ENCODE assay signal across 10 cellular contexts in the genomic region with DNA sequence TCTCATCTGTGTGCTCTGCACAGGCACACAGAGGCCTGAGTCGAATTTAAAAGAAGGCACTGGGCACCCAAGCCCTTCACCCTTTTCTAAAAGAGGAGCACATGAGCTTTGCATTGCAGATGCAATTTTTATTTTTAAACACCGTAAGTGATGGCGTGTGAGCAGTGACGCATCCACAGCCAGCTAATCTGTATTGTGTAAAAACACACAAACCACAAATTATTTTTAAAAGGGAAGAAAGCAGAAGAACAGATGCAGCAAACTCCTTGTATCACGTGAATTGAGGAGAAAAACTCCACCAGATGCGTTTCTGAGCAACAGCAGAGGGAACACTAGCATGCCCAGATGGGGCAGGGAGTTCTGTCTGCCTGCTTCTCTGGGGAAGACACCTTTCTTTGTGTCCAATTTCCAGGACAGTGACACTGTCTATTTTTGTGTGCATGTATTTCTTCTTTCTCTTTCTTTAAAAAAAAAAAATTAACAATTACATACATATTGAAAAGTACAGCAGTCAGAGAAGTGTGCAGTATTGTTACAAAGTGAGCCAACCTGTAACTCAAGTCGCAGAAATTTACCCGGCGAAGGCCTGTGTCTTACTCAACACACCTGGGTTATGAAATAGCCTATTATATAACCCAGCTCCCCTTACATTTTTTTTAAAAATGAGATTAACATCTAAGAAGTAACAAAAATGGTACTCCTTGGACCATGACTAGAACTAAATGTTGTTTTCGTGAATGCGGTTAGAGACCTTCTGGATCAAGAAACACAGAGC. TPM values are rescaled to one million over a fixed set of nuclear protein-coding genes. Genes with fewer than 3 reads are reported as not detected.
DNase-seq lines count a peak whose midpoint lies in the region; ATAC-seq, FAIRE-seq and TF ChIP-seq lines count a peak whose summit lies in the region.
"Had no signal": no experiment of that assay in that cellular context is flagged by ENCODE, and none has a peak within 500 bp of the region (broad histone marks: within the 10 kb centered on the region; RNA-seq: fewer than 3 reads in every experiment).

No MANE protein-coding gene starts in this region.

- intact Hi-C loops in activated naive CD4-positive, alpha-beta T cell treated with anti-CD3 and anti-CD28 coated beads for 36 hours (cut with micrococcal nuclease) = no loop called here

- CTCF ChIA-PET in WTC11 (lab: Charles Lee) = no interaction called here
- CTCF ChIA-PET in activated naive CD4-positive, alpha-beta T cell treated with anti-CD3 and anti-CD28 coated beads for 36 hours (lab: Charles Lee) = interaction anchor here (0.8 kb wide), 1 partner anchor 392 kb away, joined by 3 read pairs; no protein-coding TSS in a partner anchor

- no peaks in the 10 kb centered on the region for H3K9me3 ChIP-seq in muscle layer of colon (ENCODE audit: low read length)

- no peaks in the 10 kb centered on the region for H3K36me3 ChIP-seq in muscle layer of colon (ENCODE audit: insufficient read depth, low read length)

- peak overlapping the region; percentile 45; the same call in 1 of the 2 replicates for H3K27ac Mint-ChIP-seq in WTC11
- H3K27ac Mint-ChIP-seq in activated naive CD4-positive, alpha-beta T cell treated with anti-CD3 and anti-CD28 coated beads for 36 hours = no peak overlapping the region

- ATAC-seq in HG02884 (IDR thresholded peaks at IDR 0.05; ENCODE audit: unreplicated experiment) (peak; percentile 49), WTC11 (no peak), HG03520 (IDR thresholded peaks at IDR 0.05; ENCODE audit: unreplicated experiment) (no peak)

- H3K27me3 Mint-ChIP-seq in WTC11 (ENCODE audit: low read depth) = no peaks in the 10 kb centered on the region
- H3K27me3 Mint-ChIP-seq in activated naive CD4-positive, alpha-beta T cell treated with anti-CD3 and anti-CD28 coated beads for 36 hours (ENCODE audit: low read depth) = no peaks in the 10 kb centered on the region

- no peak for TF ChIP-seq POLR2A in H54 (IDR thresholded peaks at IDR 0.05; ENCODE audit: low read depth, low read length)

- peak overlapping the region; percentile 16 for H3K27ac ChIP-seq in muscle layer of colon (ENCODE audit: low read depth, low read length)

- FAIRE-seq in H54 (lab: Jason Lieb, UNC) = no peak

- no peak for TF ChIP-seq CTCF in WTC11 (IDR thresholded peaks at IDR 0.05)

- peaks cover 27% of the 10 kb centered on the region for H3K4me1 ChIP-seq in muscle layer of colon (ENCODE audit: insufficient read depth, low read length)

- no peaks in the 10 kb centered on the region for H3K27me3 ChIP-seq in muscle layer of colon (ENCODE audit: control insufficient read depth in 1 of 2, insufficient read depth in 2 of 2, low read length in 2 of 2)

- peaks cover 26% of the 10 kb centered on the region for H3K36me3 Mint-ChIP-seq in WTC11
- no peaks in the 10 kb centered on the region for H3K36me3 Mint-ChIP-seq in activated naive CD4-positive, alpha-beta T cell treated with anti-CD3 and anti-CD28 coated beads for 36 hours (ENCODE audit: low read depth)

- H3K4me1 Mint-ChIP-seq in WTC11 = no peaks in the 10 kb centered on the region
- no peaks in the 10 kb centered on the region for H3K4me1 Mint-ChIP-seq in activated naive CD4-positive, alpha-beta T cell treated with anti-CD3 and anti-CD28 coated beads for 36 hours (ENCODE audit: low read depth)
- H3K4me1 Mint-ChIP-seq: central memory CD8-positive, alpha-beta T cell had no signal

- peaks cover 25% of the 10 kb centered on the region for H3K9me3 Mint-ChIP-seq in WTC11
- H3K9me3 Mint-ChIP-seq in activated naive CD4-positive, alpha-beta T cell treated with anti-CD3 and anti-CD28 coated beads for 36 hours = no peaks in the 10 kb centered on the region
- H3K9me3 Mint-ChIP-seq: central memory CD8-positive, alpha-beta T cell had no signal

- POLR2A ChIA-PET in WTC11 (lab: Charles Lee) = no interaction called here

- no peak overlapping the region for H3K4me3 ChIP-seq in muscle layer of colon (ENCODE audit: low read depth in 1 of 2, low read length in 2 of 2)

- peak; percentile 41 for DNase-seq in DMS 273 treated with DMSO at 0.1 percent for 48 hours (lab: John Stamatoyannopoulos, UW)
- DNase-seq in WTC11 (ENCODE audit: low spot score) = no peak
- no peak for DNase-seq in retina
- no peak for DNase-seq in H54 (ENCODE audit: insufficient read length, low spot score)
- no peak for DNase-seq in activated naive CD4-positive, alpha-beta T cell treated with anti-CD3 and anti-CD28 coated beads for 36 hours
- DNase-seq: NCI-H1417 treated with DMSO at 0.1 percent for 48 hours had no signal

- no peak overlapping the region for H3K4me3 Mint-ChIP-seq in WTC11
- H3K4me3 Mint-ChIP-seq in activated naive CD4-positive, alpha-beta T cell treated with anti-CD3 and anti-CD28 coated beads for 36 hours = no peak overlapping the region
- H3K4me3 Mint-ChIP-seq: central memory CD8-positive, alpha-beta T cell had no signal

- H3K9ac ChIP-seq in muscle layer of colon (ENCODE audit: low read length) = no peak overlapping the region

TF ChIP-seq in WTC11, 78 proteins besides CTCF, POLR2A, EP300 and RAD21 (continues in another document):
- TF ChIP-seq MLX (CRISPR knock-in tag; IDR thresholded peaks at IDR 0.05) = no peak
- TF ChIP-seq, protein P1, sequence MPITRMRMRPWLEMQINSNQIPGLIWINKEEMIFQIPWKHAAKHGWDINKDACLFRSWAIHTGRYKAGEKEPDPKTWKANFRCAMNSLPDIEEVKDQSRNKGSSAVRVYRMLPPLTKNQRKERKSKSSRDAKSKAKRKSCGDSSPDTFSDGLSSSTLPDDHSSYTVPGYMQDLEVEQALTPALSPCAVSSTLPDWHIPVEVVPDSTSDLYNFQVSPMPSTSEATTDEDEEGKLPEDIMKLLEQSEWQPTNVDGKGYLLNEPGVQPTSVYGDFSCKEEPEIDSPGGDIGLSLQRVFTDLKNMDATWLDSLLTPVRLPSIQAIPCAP (CRISPR knock-in tag; IDR thresholded peaks at IDR 0.05) = no peak
- no peak for TF ChIP-seq E2F4 (CRISPR knock-in tag; IDR thresholded peaks at IDR 0.05; ENCODE audit: borderline replicate concordance, low read depth)
- TF ChIP-seq, protein P2, sequence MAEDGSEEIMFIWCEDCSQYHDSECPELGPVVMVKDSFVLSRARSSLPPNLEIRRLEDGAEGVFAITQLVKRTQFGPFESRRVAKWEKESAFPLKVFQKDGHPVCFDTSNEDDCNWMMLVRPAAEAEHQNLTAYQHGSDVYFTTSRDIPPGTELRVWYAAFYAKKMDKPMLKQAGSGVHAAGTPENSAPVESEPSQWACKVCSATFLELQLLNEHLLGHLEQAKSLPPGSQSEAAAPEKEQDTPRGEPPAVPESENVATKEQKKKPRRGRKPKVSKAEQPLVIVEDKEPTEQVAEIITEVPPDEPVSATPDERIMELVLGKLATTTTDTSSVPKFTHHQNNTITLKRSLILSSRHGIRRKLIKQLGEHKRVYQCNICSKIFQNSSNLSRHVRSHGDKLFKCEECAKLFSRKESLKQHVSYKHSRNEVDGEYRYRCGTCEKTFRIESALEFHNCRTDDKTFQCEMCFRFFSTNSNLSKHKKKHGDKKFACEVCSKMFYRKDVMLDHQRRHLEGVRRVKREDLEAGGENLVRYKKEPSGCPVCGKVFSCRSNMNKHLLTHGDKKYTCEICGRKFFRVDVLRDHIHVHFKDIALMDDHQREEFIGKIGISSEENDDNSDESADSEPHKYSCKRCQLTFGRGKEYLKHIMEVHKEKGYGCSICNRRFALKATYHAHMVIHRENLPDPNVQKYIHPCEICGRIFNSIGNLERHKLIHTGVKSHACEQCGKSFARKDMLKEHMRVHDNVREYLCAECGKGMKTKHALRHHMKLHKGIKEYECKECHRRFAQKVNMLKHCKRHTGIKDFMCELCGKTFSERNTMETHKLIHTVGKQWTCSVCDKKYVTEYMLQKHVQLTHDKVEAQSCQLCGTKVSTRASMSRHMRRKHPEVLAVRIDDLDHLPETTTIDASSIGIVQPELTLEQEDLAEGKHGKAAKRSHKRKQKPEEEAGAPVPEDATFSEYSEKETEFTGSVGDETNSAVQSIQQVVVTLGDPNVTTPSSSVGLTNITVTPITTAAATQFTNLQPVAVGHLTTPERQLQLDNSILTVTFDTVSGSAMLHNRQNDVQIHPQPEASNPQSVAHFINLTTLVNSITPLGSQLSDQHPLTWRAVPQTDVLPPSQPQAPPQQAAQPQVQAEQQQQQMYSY (CRISPR knock-in tag; IDR thresholded peaks at IDR 0.05) = no peak
- TF ChIP-seq TEAD4 (CRISPR knock-in tag; IDR thresholded peaks at IDR 0.05) = no peak
- no peak for TF ChIP-seq PRRX2 (CRISPR knock-in tag; IDR thresholded peaks at IDR 0.05)
- TF ChIP-seq, protein P3, sequence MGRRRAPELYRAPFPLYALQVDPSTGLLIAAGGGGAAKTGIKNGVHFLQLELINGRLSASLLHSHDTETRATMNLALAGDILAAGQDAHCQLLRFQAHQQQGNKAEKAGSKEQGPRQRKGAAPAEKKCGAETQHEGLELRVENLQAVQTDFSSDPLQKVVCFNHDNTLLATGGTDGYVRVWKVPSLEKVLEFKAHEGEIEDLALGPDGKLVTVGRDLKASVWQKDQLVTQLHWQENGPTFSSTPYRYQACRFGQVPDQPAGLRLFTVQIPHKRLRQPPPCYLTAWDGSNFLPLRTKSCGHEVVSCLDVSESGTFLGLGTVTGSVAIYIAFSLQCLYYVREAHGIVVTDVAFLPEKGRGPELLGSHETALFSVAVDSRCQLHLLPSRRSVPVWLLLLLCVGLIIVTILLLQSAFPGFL (CRISPR knock-in tag; IDR thresholded peaks at IDR 0.05; ENCODE audit: borderline replicate concordance) = no peak
- no peak for TF ChIP-seq ZNF138 (CRISPR knock-in tag; conservative IDR thresholded peaks at IDR 0.05)
- TF ChIP-seq GABPB1 (CRISPR knock-in tag; IDR thresholded peaks at IDR 0.05) = no peak

RNA-seq across cellular contexts. Expression of gene EEPD1, which starts 39.2 kb away (rescaled TPM):
- total RNA-seq in WTC11 (2021) = 6.6 to 7.8 TPM (median 7.4 TPM) in 3 replicates
- under 1 TPM; 0.49 to 0.50 TPM for total RNA-seq in activated naive CD4-positive, alpha-beta T cell treated with anti-CD3 and anti-CD28 coated beads for 36 hours
